Comparison of ENCODE assay signal across 33 cellular contexts in genomic region chr3:71991051-71991450, GRCh38.
"Had no signal": no experiment of that assay in that cellular context is flagged by ENCODE, and none has a peak within 500 bp of the region (broad histone marks: within the 10 kb centered on the region; RNA-seq: fewer than 3 reads in every experiment).

No MANE protein-coding gene starts in this region.

- H3K27me3 ChIP-seq: adrenal gland, body of pancreas, breast epithelium, Peyer's patch, SJSA1 had no signal

- H3K27ac ChIP-seq: adrenal gland, body of pancreas, breast epithelium, Peyer's patch, SJSA1 had no signal

- H3K9me3 ChIP-seq: adrenal gland, breast epithelium, Peyer's patch, SJSA1, SK-N-SH had no signal

- H3K27ac Mint-ChIP-seq: activated B cell treated with CpG ODN at 0.5 μM for 24 hours; activated CD4-positive, alpha-beta memory T cell treated with anti-CD3 and anti-CD28 coated beads, Interleukin-2, amount 10 ng/mL, durations not matched to agents 7 days and 5 days; activated CD8-positive, alpha-beta memory T cell treated with anti-CD3 and anti-CD28 coated beads, Interleukin-2, amount 10 ng/mL, durations not matched to agents 7 days and 5 days; activated naive CD4-positive, alpha-beta T cell treated with anti-CD3 and anti-CD28 coated beads for 36 hours; activated T-helper 2 cell treated with anti-CD3 and anti-CD28 coated beads, Interferon-gamma antibody, Interleukin-2, Interleukin-4, amounts not matched to agents 10 μg/mL and 5 μg/mL and 100 μg/mL, durations not matched to agents 14 hours and 24 hours and 36 hours; T-helper 1 cell treated with Interleukin-12 subunit alpha and Interleukin-12 subunit beta and Interleukin-4 antibody, amounts not matched to agents 30 μg/mL and 1 μg/mL, for 36 hours; T-helper 2 cell treated with Interferon-gamma antibody and Interleukin-4, amounts not matched to agents 5 μg/mL and 100 μg/mL, for 36 hours had no signal

- H3K4me3 ChIP-seq: adrenal gland, body of pancreas, breast epithelium, Peyer's patch, SJSA1 had no signal

- DNase-seq: activated B cell treated with CpG ODN at 0.5 μM for 24 hours; activated CD4-positive, alpha-beta memory T cell treated with anti-CD3 and anti-CD28 coated beads, Interleukin-2, amount 10 ng/mL, durations not matched to agents 7 days and 5 days; activated CD4-positive, alpha-beta T cell treated with anti-CD3 and anti-CD28 coated beads for 1 hour; activated CD4-positive, alpha-beta T cell treated with anti-CD3 and anti-CD28 coated beads for 48 hours; activated CD8-positive, alpha-beta memory T cell treated with anti-CD3 and anti-CD28 coated beads for 24 hours; activated CD8-positive, alpha-beta memory T cell treated with anti-CD3 and anti-CD28 coated beads, Interleukin-2, amount 10 ng/mL, durations not matched to agents 7 days and 5 days; activated CD8-positive, alpha-beta memory T cell treated with anti-CD3 and anti-CD28 coated beads, Interleukin-2, amount 50 U/mL, for 48 hours; activated gamma-delta T cell treated with Interleukin-2 at 50 U/mL for 16 hours; activated naive CD4-positive, alpha-beta T cell treated with anti-CD3 and anti-CD28 coated beads for 36 hours; activated T-cell treated with anti-CD3 and anti-CD28 coated beads, Interleukin-2, amount 50 U/mL, for 72 hours; adrenal gland; body of pancreas; MM.1S; NCI-H1092; NCI-H1436 treated with DMSO at 0.1 percent for 48 hours; NCI-H1694 treated with DMSO at 0.1 percent for 48 hours; NCI-H2029; NCI-H345; NCI-H510A; NCI-H526; NCI-H748 treated with DMSO at 0.1 percent for 48 hours; NK-92 treated with Interleukin-12 subunit alpha and Interleukin-12 subunit beta, amount 100 ng/mL, for 24 hours; PC-3; Peyer's patch; RPMI8226; SHP77 treated with DMSO at 0.1 percent for 48 hours; SK-N-SH had no signal

- ATAC-seq: activated CD8-positive, alpha-beta memory T cell treated with anti-CD3 and anti-CD28 coated beads, Interleukin-2, amount 10 ng/mL, durations not matched to agents 7 days and 5 days; activated naive CD4-positive, alpha-beta T cell treated with anti-CD3 and anti-CD28 coated beads, Interleukin-2, amount 50 U/mL, for 72 hours; activated T-cell treated with anti-CD3 and anti-CD28 coated beads, Interleukin-2, amount 50 U/mL, for 72 hours; PC-3 had no signal

- H3K27me3 Mint-ChIP-seq: activated CD4-positive, alpha-beta memory T cell treated with anti-CD3 and anti-CD28 coated beads, Interleukin-2, amount 10 ng/mL, durations not matched to agents 7 days and 5 days; activated CD8-positive, alpha-beta memory T cell treated with anti-CD3 and anti-CD28 coated beads, Interleukin-2, amount 10 ng/mL, durations not matched to agents 7 days and 5 days had no signal

- H3K4me1 ChIP-seq: adrenal gland, body of pancreas, breast epithelium, Peyer's patch, SJSA1 had no signal

- H3K36me3 ChIP-seq: adrenal gland, breast epithelium, Peyer's patch, SJSA1 had no signal

- H3K4me3 Mint-ChIP-seq: activated B cell treated with CpG ODN at 0.5 μM for 24 hours; activated CD4-positive, alpha-beta memory T cell treated with anti-CD3 and anti-CD28 coated beads, Interleukin-2, amount 10 ng/mL, durations not matched to agents 7 days and 5 days; activated CD8-positive, alpha-beta memory T cell treated with anti-CD3 and anti-CD28 coated beads, Interleukin-2, amount 10 ng/mL, durations not matched to agents 7 days and 5 days; activated naive CD4-positive, alpha-beta T cell treated with anti-CD3 and anti-CD28 coated beads for 36 hours; activated T-cell treated with anti-CD3 and anti-CD28 coated beads, Interleukin-2, amount 50 U/mL, for 72 hours; T-helper 1 cell treated with Interleukin-12 subunit alpha and Interleukin-12 subunit beta and Interleukin-4 antibody, amounts not matched to agents 30 μg/mL and 1 μg/mL, for 36 hours; T-helper 2 cell treated with Interferon-gamma antibody and Interleukin-4, amounts not matched to agents 5 μg/mL and 100 μg/mL, for 36 hours had no signal
